Comparison of ENCODE assay signal across 23 cellular contexts in genomic region chr1:79575424-79575823, GRCh38.
"Had no signal": no experiment of that assay in that cellular context is flagged by ENCODE, and none has a peak within 500 bp of the region (broad histone marks: within the 10 kb centered on the region; RNA-seq: fewer than 3 reads in every experiment).

No MANE protein-coding gene starts in this region.

- H2AFZ ChIP-seq: hepatocyte, parathyroid adenoma had no signal

- H3K9ac ChIP-seq: parathyroid adenoma had no signal

- H3K27me3 ChIP-seq: esophagus muscularis mucosa, gastroesophageal sphincter, hepatocyte, right lobe of liver, suprapubic skin, thyroid gland had no signal

- DNase-seq: effector memory CD4-positive, alpha-beta T cell; kidney; left cardiac atrium; left ventricle myocardium inferior; lower lobe of right lung; mesenchymal stem cell; naive thymus-derived CD4-positive, alpha-beta T cell; nephron progenitor cell; retina; right lobe of liver; stimulated activated CD4-positive, alpha-beta T cell treated with anti-CD3 and anti-CD28 coated beads, Interleukin-4, amount 100 ng/mL, for 1 hour; stimulated activated CD8-positive, alpha-beta memory T cell treated with anti-CD3 and anti-CD28 coated beads, Interleukin-4, amount 100 ng/mL, for 48 hours; stimulated activated naive CD8-positive, alpha-beta T cell treated with anti-CD3 and anti-CD28 coated beads, Interleukin-15, Interleukin-2, amounts not matched to agents 100 U/mL and 50 U/mL, for 24 hours; thyroid gland had no signal

- H3K79me2 ChIP-seq: hepatocyte, parathyroid adenoma had no signal

- H3K4me2 ChIP-seq: hepatocyte had no signal

- H3K36me3 ChIP-seq: esophagus muscularis mucosa, gastroesophageal sphincter, left ventricle myocardium inferior, lower lobe of right lung, prostate gland, right lobe of liver, suprapubic skin, thyroid gland had no signal

- H3K9me3 ChIP-seq: esophagus muscularis mucosa, gastroesophageal sphincter, left ventricle myocardium inferior, lower lobe of right lung, prostate gland, right lobe of liver, suprapubic skin, thyroid gland had no signal

- ATAC-seq: gastroesophageal sphincter; left cardiac atrium; lower lobe of right lung; naive thymus-derived CD4-positive, alpha-beta T cell; right lobe of liver; stimulated activated effector memory CD8-positive, alpha-beta T cell treated with anti-CD3 and anti-CD28 coated beads, Interleukin-12 subunit alpha, Interleukin-12 subunit beta, amount 100 ng/mL, for 72 hours; stimulated activated naive CD8-positive, alpha-beta T cell treated with anti-CD3 and anti-CD28 coated beads, Interleukin-15, Interleukin-2, amounts not matched to agents 100 U/mL and 50 U/mL, for 24 hours had no signal

- H3K4me1 ChIP-seq: esophagus muscularis mucosa, gastroesophageal sphincter, left ventricle myocardium inferior, lower lobe of right lung, parathyroid adenoma, prostate gland, right lobe of liver, suprapubic skin, thyroid gland had no signal

- H3K4me3 ChIP-seq: coronary artery, esophagus muscularis mucosa, gastroesophageal sphincter, hepatocyte, left ventricle myocardium inferior, lower lobe of right lung, prostate gland, right lobe of liver, suprapubic skin, thyroid gland had no signal

- H3K27ac ChIP-seq: coronary artery, epithelial cell of prostate, esophagus muscularis mucosa, gastroesophageal sphincter, hepatocyte, left ventricle myocardium inferior, lower lobe of right lung, parathyroid adenoma, prostate gland, right lobe of liver, suprapubic skin, thyroid gland had no signal
